ENCODE assay signal across 1 cellular context in genomic region chr2:17518212-17519154, GRCh38.
TF ChIP-seq lines count a peak whose summit lies in the region.

Gene RAD51AP2 (minus strand): TSS chr2:17518440. CDS start chr2:17518415, 25 bp downstream.

TF ChIP-seq in K562, 482 proteins besides CTCF, POLR2A, EP300 and RAD21 (continued from another document and continues in another):
- TF ChIP-seq RCOR1 (IDR thresholded peaks at IDR 0.05; ENCODE audit: borderline replicate concordance in 1 of 2, low read depth in 2 of 2, low read length in 2 of 2) (no peak), SMAD1 (IDR thresholded peaks at IDR 0.05; ENCODE audit: low read depth, low read length, partially characterized antibody) (no peak), MAZ (CRISPR knock-in tag; conservative IDR thresholded peaks at IDR 0.05 in 1 of 2, IDR thresholded peaks at IDR 0.05 in 1 of 2) (peak in 1 of 2 experiments; percentile 91; a peak in 2 of 4 replicates), MLLT1 (IDR thresholded peaks at IDR 0.05) (peak in 1 of 2 experiments; percentile 89; a peak in 2 of 4 replicates), KLF1 (tag; IDR thresholded peaks at IDR 0.05) (0 out of 2 replicates have a peak, but pooled peaks have one; percentile 15), ZBTB11 (CRISPR knock-in tag; IDR thresholded peaks at IDR 0.05) (no peak), MEF2D (tag; conservative IDR thresholded peaks at IDR 0.05; ENCODE audit: low read depth) (peak; percentile 78), NFYB (IDR thresholded peaks at IDR 0.05; ENCODE audit: extremely low read depth, insufficient read length) (peak; percentile 50), ZC3H8 (IDR thresholded peaks at IDR 0.05) (0 out of 2 replicates have a peak, but pooled peaks have one; percentile 70), ELF1 (tag; IDR thresholded peaks at IDR 0.05) (peak; percentile 40; the same call in 1 of the 2 replicates), MEF2A (IDR thresholded peaks at IDR 0.05; ENCODE audit: control insufficient read depth, low read depth, low read length) (peak; percentile 96), EGR1 (conservative IDR thresholded peaks at IDR 0.05) (peak; percentile 85), TFAM (CRISPR knock-in tag; conservative IDR thresholded peaks at IDR 0.05) (no peak), FOXK1 (CRISPR knock-in tag; IDR thresholded peaks at IDR 0.05; ENCODE audit: borderline replicate concordance) (0 out of 2 replicates have a peak, but pooled peaks have one; percentile 23), SAFB (IDR thresholded peaks at IDR 0.05; ENCODE audit: borderline replicate concordance, low read depth, low read length) (no peak), ZNF592 (IDR thresholded peaks at IDR 0.05) (0 out of 2 replicates have a peak, but pooled peaks have one; percentile 40), BRCA1 (IDR thresholded peaks at IDR 0.05) (no peak), BRCA1 (CRISPR knock-in tag; IDR thresholded peaks at IDR 0.05) (no peak), RBFOX2 (IDR thresholded peaks at IDR 0.05; ENCODE audit: low read depth, low read length) (peak; percentile 86), ZFPM2 (CRISPR knock-in tag; IDR thresholded peaks at IDR 0.05) (no peak), CCNT2 (IDR thresholded peaks at IDR 0.05; ENCODE audit: borderline replicate concordance, extremely low read depth, insufficient read length, low read depth, low read length) (peak; percentile 96), POLR2AphosphoS5 (IDR thresholded peaks at IDR 0.05; ENCODE audit: control insufficient read depth, insufficient read depth, low read depth, low read length) (peak; percentile 72), ZBTB17 (CRISPR knock-in tag; IDR thresholded peaks at IDR 0.05) (peak; percentile 84), SMARCA5 (IDR thresholded peaks at IDR 0.05) (no peak), MYBL2 (IDR thresholded peaks at IDR 0.05; ENCODE audit: low read depth) (peak; percentile 63), MYBL2 (CRISPR knock-in tag; IDR thresholded peaks at IDR 0.05; ENCODE audit: borderline replicate concordance) (no peak), SMARCC2 (IDR thresholded peaks at IDR 0.05; ENCODE audit: low read depth) (no peak), POU5F1 (IDR thresholded peaks at IDR 0.05; ENCODE audit: borderline replicate concordance, low read depth, low read length, partially characterized antibody) (no peak), PCBP1 (IDR thresholded peaks at IDR 0.05; ENCODE audit: low read depth, low read length, poor library complexity, severe bottlenecking) (peak; percentile 66), SMAD4 (CRISPR knock-in tag; conservative IDR thresholded peaks at IDR 0.05) (0 out of 2 replicates have a peak, but pooled peaks have one; percentile 5), SLC30A9 (CRISPR knock-in tag; IDR thresholded peaks at IDR 0.05) (no peak), ZSCAN29 (IDR thresholded peaks at IDR 0.05) (peak; percentile 83), PBX2 (CRISPR knock-in tag; IDR thresholded peaks at IDR 0.05; ENCODE audit: low read depth) (no peak), PBX2 (tag; conservative IDR thresholded peaks at IDR 0.05; ENCODE audit: low read depth) (peak; percentile 59), CXXC5 (CRISPR knock-in tag; IDR thresholded peaks at IDR 0.05) (0 out of 2 replicates have a peak, but pooled peaks have one; percentile 37), NRF1 (conservative IDR thresholded peaks at IDR 0.05 in 1 of 2, IDR thresholded peaks at IDR 0.05 in 1 of 2) (peak in 1 of 2 experiments; percentile 33; a peak in 1 of 4 replicates), POLR2B (IDR thresholded peaks at IDR 0.05; ENCODE audit: low read depth, partially characterized antibody) (peak; percentile 59), FOXM1 (IDR thresholded peaks at IDR 0.05; ENCODE audit: low read depth) (0 out of 2 replicates have a peak, but pooled peaks have one; percentile 35), FOXM1 (CRISPR knock-in tag; IDR thresholded peaks at IDR 0.05; ENCODE audit: low read depth) (no peak), DPF2 (IDR thresholded peaks at IDR 0.05) (peak; percentile 22; the same call in 1 of the 2 replicates), CHCHD3 (CRISPR knock-in tag; IDR thresholded peaks at IDR 0.05) (no peak), IFI16 (CRISPR knock-in tag; IDR thresholded peaks at IDR 0.05) (no peak), RNF2 (IDR thresholded peaks at IDR 0.05) (peak; percentile 51; the same call in 1 of the 2 replicates), TBL1XR1 (IDR thresholded peaks at IDR 0.05; ENCODE audit: low read length in 2 of 2) (peak in 1 of 2 experiments; percentile 58; a peak in 1 of 4 replicates), ZFP36 (IDR thresholded peaks at IDR 0.05; ENCODE audit: low read depth, low read length, partially characterized antibody) (peak; percentile 51)
- TF ChIP-seq, protein P1, sequence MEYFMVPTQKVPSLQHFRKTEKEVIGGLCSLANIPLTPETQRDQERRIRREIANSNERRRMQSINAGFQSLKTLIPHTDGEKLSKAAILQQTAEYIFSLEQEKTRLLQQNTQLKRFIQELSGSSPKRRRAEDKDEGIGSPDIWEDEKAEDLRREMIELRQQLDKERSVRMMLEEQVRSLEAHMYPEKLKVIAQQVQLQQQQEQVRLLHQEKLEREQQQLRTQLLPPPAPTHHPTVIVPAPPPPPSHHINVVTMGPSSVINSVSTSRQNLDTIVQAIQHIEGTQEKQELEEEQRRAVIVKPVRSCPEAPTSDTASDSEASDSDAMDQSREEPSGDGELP (CRISPR knock-in tag; IDR thresholded peaks at IDR 0.05; ENCODE audit: borderline replicate concordance): no peak
- TF ChIP-seq, protein P2, sequence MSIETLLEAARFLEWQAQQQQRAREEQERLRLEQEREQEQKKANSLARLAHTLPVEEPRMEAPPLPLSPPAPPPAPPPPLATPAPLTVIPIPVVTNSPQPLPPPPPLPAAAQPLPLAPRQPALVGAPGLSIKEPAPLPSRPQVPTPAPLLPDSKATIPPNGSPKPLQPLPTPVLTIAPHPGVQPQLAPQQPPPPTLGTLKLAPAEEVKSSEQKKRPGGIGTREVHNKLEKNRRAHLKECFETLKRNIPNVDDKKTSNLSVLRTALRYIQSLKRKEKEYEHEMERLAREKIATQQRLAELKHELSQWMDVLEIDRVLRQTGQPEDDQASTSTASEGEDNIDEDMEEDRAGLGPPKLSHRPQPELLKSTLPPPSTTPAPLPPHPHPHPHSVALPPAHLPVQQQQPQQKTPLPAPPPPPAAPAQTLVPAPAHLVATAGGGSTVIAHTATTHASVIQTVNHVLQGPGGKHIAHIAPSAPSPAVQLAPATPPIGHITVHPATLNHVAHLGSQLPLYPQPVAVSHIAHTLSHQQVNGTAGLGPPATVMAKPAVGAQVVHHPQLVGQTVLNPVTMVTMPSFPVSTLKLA (conservative IDR thresholded peaks at IDR 0.05): peak in 1 of 2 experiments; percentile 43; a peak in 1 of 4 replicates
- TF ChIP-seq, protein P3, sequence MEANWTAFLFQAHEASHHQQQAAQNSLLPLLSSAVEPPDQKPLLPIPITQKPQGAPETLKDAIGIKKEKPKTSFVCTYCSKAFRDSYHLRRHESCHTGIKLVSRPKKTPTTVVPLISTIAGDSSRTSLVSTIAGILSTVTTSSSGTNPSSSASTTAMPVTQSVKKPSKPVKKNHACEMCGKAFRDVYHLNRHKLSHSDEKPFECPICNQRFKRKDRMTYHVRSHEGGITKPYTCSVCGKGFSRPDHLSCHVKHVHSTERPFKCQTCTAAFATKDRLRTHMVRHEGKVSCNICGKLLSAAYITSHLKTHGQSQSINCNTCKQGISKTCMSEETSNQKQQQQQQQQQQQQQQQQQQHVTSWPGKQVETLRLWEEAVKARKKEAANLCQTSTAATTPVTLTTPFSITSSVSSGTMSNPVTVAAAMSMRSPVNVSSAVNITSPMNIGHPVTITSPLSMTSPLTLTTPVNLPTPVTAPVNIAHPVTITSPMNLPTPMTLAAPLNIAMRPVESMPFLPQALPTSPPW (CRISPR knock-in tag; IDR thresholded peaks at IDR 0.05): peak; percentile 86
